ENCODE assay signal across 8 cellular contexts in genomic region chr3:30353711-30354467, GRCh38.
DNase-seq lines count a peak whose midpoint lies in the region; ATAC-seq and TF ChIP-seq lines count a peak whose summit lies in the region.

No MANE protein-coding gene starts in this region.

- H3K9me3 Mint-ChIP-seq in natural killer cell treated with Interleukin-12 subunit alpha and Interleukin-12 subunit beta and Interleukin-15 and Interleukin-18, amount 100 ng/mL, for 72 hours = no peaks in the 10 kb centered on the region
- H3K9me3 Mint-ChIP-seq in nephron progenitor cell = no peaks in the 10 kb centered on the region

- DNase-seq in NK-92 treated with Interleukin-12 subunit alpha and Interleukin-12 subunit beta, amount 100 ng/mL, for 24 hours (lab: John Stamatoyannopoulos, UW) = peak; percentile 27
- no peak for DNase-seq in NK-92 (lab: John Stamatoyannopoulos, UW; ENCODE audit: unreplicated experiment)
- peak; percentile 8 for DNase-seq in activated T-cell treated with anti-CD3 and anti-CD28 coated beads for 48 hours (ENCODE audit: low read depth)
- no peak for DNase-seq in natural killer cell treated with Interleukin-12 subunit alpha and Interleukin-12 subunit beta and Interleukin-15 and Interleukin-18, amount 100 ng/mL, for 72 hours (ENCODE audit: low spot score)
- no peak for DNase-seq in DMS79 (lab: John Stamatoyannopoulos, UW)
- no peak for DNase-seq in nephron progenitor cell
- DNase-seq in AG08395 (ENCODE audit: low spot score) = no peak

- peak overlapping the region; percentile 72 for H3K4me3 Mint-ChIP-seq in natural killer cell treated with Interleukin-12 subunit alpha and Interleukin-12 subunit beta and Interleukin-15 and Interleukin-18, amount 100 ng/mL, for 72 hours
- H3K4me3 Mint-ChIP-seq in nephron progenitor cell = no peak overlapping the region

- H3K4me1 Mint-ChIP-seq in natural killer cell treated with Interleukin-12 subunit alpha and Interleukin-12 subunit beta and Interleukin-15 and Interleukin-18, amount 100 ng/mL, for 72 hours (ENCODE audit: low read depth in 2 of 2) = peaks cover 39 to 56% of the 10 kb centered on the region in 2 donors
- H3K4me1 Mint-ChIP-seq in nephron progenitor cell = peaks cover 6% of the 10 kb centered on the region

- H3K27ac Mint-ChIP-seq in natural killer cell treated with Interleukin-12 subunit alpha and Interleukin-12 subunit beta and Interleukin-15 and Interleukin-18, amount 100 ng/mL, for 72 hours = peak overlapping the region; percentile 70 to 75
- no peak overlapping the region for H3K27ac Mint-ChIP-seq in nephron progenitor cell

- no peak for TF ChIP-seq CTCF in nephron progenitor cell (IDR thresholded peaks at IDR 0.05)

- peak; percentile 78 for ATAC-seq in HG03439 (IDR thresholded peaks at IDR 0.05; ENCODE audit: unreplicated experiment)
- ATAC-seq in natural killer cell treated with Interleukin-12 subunit alpha and Interleukin-12 subunit beta and Interleukin-15 and Interleukin-18, amount 100 ng/mL, for 72 hours = peak; percentile 93 to 98

- no peaks in the 10 kb centered on the region for H3K36me3 Mint-ChIP-seq in natural killer cell treated with Interleukin-12 subunit alpha and Interleukin-12 subunit beta and Interleukin-15 and Interleukin-18, amount 100 ng/mL, for 72 hours
- no peaks in the 10 kb centered on the region for H3K36me3 Mint-ChIP-seq in nephron progenitor cell (ENCODE audit: low read depth)

- peaks cover 0 to 13% of the 10 kb centered on the region in 2 donors for H3K27me3 Mint-ChIP-seq in natural killer cell treated with Interleukin-12 subunit alpha and Interleukin-12 subunit beta and Interleukin-15 and Interleukin-18, amount 100 ng/mL, for 72 hours
- peaks cover 4% of the 10 kb centered on the region for H3K27me3 Mint-ChIP-seq in nephron progenitor cell (ENCODE audit: low read depth, poor library complexity)

Comparison
In these comparisons a context has a peak if more than half of its experiments do, and no peak if none do; other contexts are left out.
1. DNase-seq: peak in NK-92 treated with Interleukin-12 subunit alpha and Interleukin-12 subunit beta, amount 100 ng/mL, for 24 hours (single experiment) and activated T-cell treated with anti-CD3 and anti-CD28 coated beads for 48 hours (single experiment); none in NK-92 (single experiment), natural killer cell treated with Interleukin-12 subunit alpha and Interleukin-12 subunit beta and Interleukin-15 and Interleukin-18, amount 100 ng/mL, for 72 hours (single experiment), DMS79 (single experiment), nephron progenitor cell (single experiment) and AG08395 (single experiment).